Comparison of ENCODE assay signal across 14 cellular contexts in genomic region chr2:211800001-211800400, GRCh38.
DNase-seq lines count a peak whose midpoint lies in the region; ATAC-seq and TF ChIP-seq lines count a peak whose summit lies in the region.
"Had no signal": no experiment of that assay in that cellular context is flagged by ENCODE, and none has a peak within 500 bp of the region (broad histone marks: within the 10 kb centered on the region; RNA-seq: fewer than 3 reads in every experiment).

No MANE protein-coding gene starts in this region.

- no peak overlapping the region for H3K27ac Mint-ChIP-seq in activated CD4-positive, alpha-beta T cell treated with anti-CD3 and anti-CD28 coated beads for 36 hours
- H3K27ac Mint-ChIP-seq: CD14-positive monocyte; CD8-positive, alpha-beta T cell had no signal

- H3K9me3 Mint-ChIP-seq in activated CD4-positive, alpha-beta T cell treated with anti-CD3 and anti-CD28 coated beads for 36 hours (ENCODE audit: low read depth): no peaks in the 10 kb centered on the region

- H3K9me3 ChIP-seq in Loucy (ENCODE audit: insufficient read depth, low read depth, low read length): no peaks in the 10 kb centered on the region
- H3K9me3 ChIP-seq: BLaER1 had no signal

- H3K79me2 ChIP-seq in Loucy (ENCODE audit: insufficient read depth, low read length): no peaks in the 10 kb centered on the region

- no peaks in the 10 kb centered on the region for H3K9me2 ChIP-seq in Loucy (replicated peaks; ENCODE audit: low read depth, low read length)

- H3F3A ChIP-seq in Loucy (ENCODE audit: low read depth): no peaks in the 10 kb centered on the region

- POLR2A ChIA-PET in activated CD4-positive, alpha-beta T cell treated with anti-CD3 and anti-CD28 coated beads for 36 hours (lab: Charles Lee): no interaction called here

- H3K36me3 ChIP-seq in Loucy (ENCODE audit: insufficient read depth, low read length): no peaks in the 10 kb centered on the region
- H3K36me3 ChIP-seq: BLaER1 had no signal

- ATAC-seq in activated CD4-positive, alpha-beta T cell treated with anti-CD3 and anti-CD28 coated beads for 36 hours: no peak
- ATAC-seq in GM18907 (IDR thresholded peaks at IDR 0.05; ENCODE audit: unreplicated experiment): no peak
- ATAC-seq: CD8-positive, alpha-beta T cell had no signal

- no peaks in the 10 kb centered on the region for H4K20me1 ChIP-seq in Loucy (ENCODE audit: insufficient read depth, low read length, poor library complexity, severe bottlenecking)
- H4K20me1 ChIP-seq: BLaER1 had no signal

- H3K36me3 Mint-ChIP-seq in activated CD4-positive, alpha-beta T cell treated with anti-CD3 and anti-CD28 coated beads for 36 hours (ENCODE audit: low read depth): no peaks in the 10 kb centered on the region
- H3K36me3 Mint-ChIP-seq: CD14-positive monocyte; CD8-positive, alpha-beta T cell had no signal

- no peak overlapping the region for H3K4me3 ChIP-seq in Loucy (ENCODE audit: low read length, poor library complexity, severe bottlenecking)
- H3K4me3 ChIP-seq: BLaER1, GM23248 had no signal

- CTCF ChIA-PET in activated CD4-positive, alpha-beta T cell treated with anti-CD3 and anti-CD28 coated beads for 36 hours (lab: Charles Lee): no interaction called here

- no peaks in the 10 kb centered on the region for H3K27me3 Mint-ChIP-seq in activated CD4-positive, alpha-beta T cell treated with anti-CD3 and anti-CD28 coated beads for 36 hours

- H3K9ac ChIP-seq in Loucy (ENCODE audit: low read depth, low read length, poor library complexity, severe bottlenecking): no peak overlapping the region
- H3K9ac ChIP-seq: BLaER1, GM23248 had no signal

- peaks cover 15% of the 10 kb centered on the region for H3K4me1 ChIP-seq in Loucy (ENCODE audit: insufficient read depth, low read length, poor library complexity, severe bottlenecking)
- H3K4me1 ChIP-seq: BLaER1 had no signal

- no peak overlapping the region for H3K4me3 Mint-ChIP-seq in activated CD4-positive, alpha-beta T cell treated with anti-CD3 and anti-CD28 coated beads for 36 hours
- H3K4me3 Mint-ChIP-seq: CD14-positive monocyte; CD8-positive, alpha-beta T cell had no signal

- no peak for TF ChIP-seq CTCF in Loucy (conservative IDR thresholded peaks at IDR 0.05; ENCODE audit: low read length)

- DNase-seq in inferior parietal cortex (ENCODE audit: extremely low spot score) (peak; percentile 14), pons (ENCODE audit: low spot score) (peak; percentile 46), HuH-7 (ENCODE audit: low spot score) (no peak), DMS114 treated with DMSO at 0.1 percent for 48 hours (lab: John Stamatoyannopoulos, UW; ENCODE audit: unreplicated experiment) (no peak)
- no peak for DNase-seq in activated CD4-positive, alpha-beta T cell treated with anti-CD3 and anti-CD28 coated beads for 36 hours
- DNase-seq: AML-193; Calu3; CD8-positive, alpha-beta T cell; GM23248; HCEC 1CT had no signal

- no peaks in the 10 kb centered on the region for H3K27me3 ChIP-seq in Loucy (ENCODE audit: insufficient read depth, low read length, poor library complexity, severe bottlenecking)
- H3K27me3 ChIP-seq: BLaER1 had no signal

- H3K4me1 Mint-ChIP-seq in activated CD4-positive, alpha-beta T cell treated with anti-CD3 and anti-CD28 coated beads for 36 hours: no peaks in the 10 kb centered on the region
- H3K4me1 Mint-ChIP-seq: CD14-positive monocyte had no signal

- no peak overlapping the region for H3K4me2 ChIP-seq in Loucy (ENCODE audit: low read depth, low read length, poor library complexity, severe bottlenecking)
- H3K4me2 ChIP-seq: BLaER1 had no signal

- intact Hi-C loops in activated CD4-positive, alpha-beta T cell treated with anti-CD3 and anti-CD28 coated beads for 36 hours (cut with DNase I, micrococcal nuclease): no loop called here

- peak overlapping the region; percentile 7; the same call in 1 of the 2 replicates for H2AFZ ChIP-seq in Loucy (ENCODE audit: low read length)
- H2AFZ ChIP-seq: GM23248 had no signal

Comparison
In these comparisons a context has a peak if more than half of its experiments do, and no peak if none do; other contexts are left out.
1. DNase-seq: peak in inferior parietal cortex (single experiment) and pons (single experiment); none in HuH-7 (single experiment), activated CD4-positive, alpha-beta T cell treated with anti-CD3 and anti-CD28 coated beads for 36 hours (single experiment) and DMS114 treated with DMSO at 0.1 percent for 48 hours (single experiment).